22 cellular contexts compared by ENCODE assay signal in the genomic region with DNA sequence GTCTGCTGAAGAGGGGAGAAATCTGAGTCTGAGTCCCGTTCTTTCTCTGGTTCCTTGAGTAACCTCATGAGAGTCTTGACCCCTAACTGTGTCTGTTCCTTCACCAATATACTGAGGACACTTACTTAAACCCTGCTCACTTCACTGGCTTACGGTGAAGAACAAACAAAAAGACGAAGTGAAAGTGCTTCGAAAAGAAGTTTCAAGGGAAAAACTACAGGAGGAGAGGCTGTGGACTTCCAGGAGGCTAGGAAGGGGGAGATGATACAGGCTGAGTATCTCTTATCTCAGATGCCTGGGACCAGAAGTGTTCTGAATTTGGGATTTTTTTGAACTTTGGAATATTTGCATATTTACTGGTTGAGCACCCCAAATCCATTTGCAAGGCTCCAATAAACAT. TPM values are rescaled to one million over a fixed set of nuclear protein-coding genes. Genes with fewer than 3 reads are reported as not detected.
A peak's percentile ranks its signal among the peaks of the same experiment; 100 is the strongest.
DNase-seq lines count a peak whose midpoint lies in the region; ATAC-seq, FAIRE-seq and TF ChIP-seq lines count a peak whose summit lies in the region.
"Had no signal": no experiment of that assay in that cellular context is flagged by ENCODE, and none has a peak within 500 bp of the region (broad histone marks: within the 10 kb centered on the region; RNA-seq: fewer than 3 reads in every experiment).

No MANE protein-coding gene starts in this region.

- H3K27ac ChIP-seq in BLaER1 treated with 17β-estradiol and CSF1 and Interleukin-3, amounts not matched to agents 10 nM and 100 nM, result peak overlapping the region in 8 of 11 experiments; percentile 12 to 38 (median 29); a peak in 7 of 22 replicates
- peak overlapping the region; percentile 22 for H3K27ac ChIP-seq in DOHH2 (ENCODE audit: low read depth, low read length)
- H3K27ac ChIP-seq in HepG2 (ENCODE audit: extremely low read length, insufficient read depth, low read length), result no peak overlapping the region
- H3K27ac ChIP-seq: thoracic aorta had no signal

- peak overlapping the region; percentile 90 for H3K27ac Mint-ChIP-seq in activated B cell treated with CpG ODN at 0.5 μM for 24 hours
- H3K27ac Mint-ChIP-seq in effector memory CD8-positive, alpha-beta T cell, result peak overlapping the region; percentile 33 to 90
- no peak overlapping the region for H3K27ac Mint-ChIP-seq in progenitor cell of endocrine pancreas
- H3K27ac Mint-ChIP-seq: mesothelial cell of epicardium had no signal

- in situ Hi-C loops in HepG2 (cut with HindIII; ENCODE audit: extremely low pct_ligation_motif_present, low pct_unique_long_range_greater_than_20kb), result loop anchor here (5.0 kb wide), 1 partner anchor 34 kb away; a partner anchor contains a TSS

- peaks cover 29 to 99% (median 59%) of the 10 kb centered on the region in 10 experiments for H3K4me1 ChIP-seq in BLaER1 treated with 17β-estradiol and CSF1 and Interleukin-3, amounts not matched to agents 10 nM and 100 nM
- H3K4me1 ChIP-seq in DOHH2 (ENCODE audit: control insufficient read depth, low read length), result peaks cover 59% of the 10 kb centered on the region
- peaks cover 15% of the 10 kb centered on the region for H3K4me1 ChIP-seq in HepG2 (ENCODE audit: insufficient read depth, low read length)

- H3K4me2 ChIP-seq in BLaER1 treated with 17β-estradiol and CSF1 and Interleukin-3, amounts not matched to agents 10 nM and 100 nM, result peak overlapping the region in 10 of 11 experiments; percentile 16 to 70 (median 48); a peak in 18 of 22 replicates
- H3K4me2 ChIP-seq in DOHH2 (ENCODE audit: low read length), result peak overlapping the region; percentile 43
- H3K4me2 ChIP-seq in HepG2 (ENCODE audit: low read depth, low read length), result no peak overlapping the region

- H3K27me3 ChIP-seq in BLaER1 treated with 17β-estradiol and CSF1 and Interleukin-3, amounts not matched to agents 10 nM and 100 nM, result no peaks in the 10 kb centered on the region
- no peaks in the 10 kb centered on the region for H3K27me3 ChIP-seq in DOHH2 (ENCODE audit: control insufficient read depth, low read length)
- no peaks in the 10 kb centered on the region for H3K27me3 ChIP-seq in HepG2 (ENCODE audit: control insufficient read depth in 1 of 2, insufficient read depth in 2 of 2, low read length in 2 of 2)

- no peak for TF ChIP-seq RAD21 in HepG2 (CRISPR knock-in tag; IDR thresholded peaks at IDR 0.05)

- H3F3A ChIP-seq in DOHH2 (ENCODE audit: control insufficient read depth, insufficient read depth), result peaks cover 11% of the 10 kb centered on the region

- peaks cover 79% of the 10 kb centered on the region for H3K36me3 Mint-ChIP-seq in activated B cell treated with CpG ODN at 0.5 μM for 24 hours (ENCODE audit: low read depth)
- H3K36me3 Mint-ChIP-seq in effector memory CD8-positive, alpha-beta T cell (ENCODE audit: insufficient read depth), result peaks cover 39% of the 10 kb centered on the region
- H3K36me3 Mint-ChIP-seq in progenitor cell of endocrine pancreas (ENCODE audit: insufficient read depth), result peaks cover 36% of the 10 kb centered on the region

- no TSS peak for BruUV-seq in HepG2 (replicated peaks; lab: Mats Ljungman, UMichigan)

- H3K36me3 ChIP-seq in BLaER1 treated with 17β-estradiol and CSF1 and Interleukin-3, amounts not matched to agents 10 nM and 100 nM, result peaks cover 71 to 91% (median 86%) of the 10 kb centered on the region in 11 experiments
- H3K36me3 ChIP-seq in DOHH2 (ENCODE audit: control insufficient read depth, low read length), result peaks cover 76% of the 10 kb centered on the region
- peaks cover 24 to 69% of the 10 kb centered on the region in 2 experiments for H3K36me3 ChIP-seq in HepG2 (replicated peaks in 1 of 2; ENCODE audit: control insufficient read depth in 1 of 2, insufficient read depth in 2 of 2, low read length in 2 of 2)

- 98% methylated on average over 4 of the region's 4 CpGs for WGBS in HepG2 (ENCODE audit: low lambda C conversion rate)

- no peaks in the 10 kb centered on the region for H3K9me3 Mint-ChIP-seq in activated B cell treated with CpG ODN at 0.5 μM for 24 hours
- no peaks in the 10 kb centered on the region for H3K9me3 Mint-ChIP-seq in effector memory CD8-positive, alpha-beta T cell
- H3K9me3 Mint-ChIP-seq in progenitor cell of endocrine pancreas (ENCODE audit: low read depth), result no peaks in the 10 kb centered on the region
- H3K9me3 Mint-ChIP-seq: mesothelial cell of epicardium had no signal

- no peak for DNase-seq in activated B cell treated with CpG ODN at 0.5 μM for 24 hours
- no peak for DNase-seq in effector memory CD8-positive, alpha-beta T cell
- no peak for DNase-seq in progenitor cell of endocrine pancreas (ENCODE audit: low spot score, unreplicated experiment)
- DNase-seq in HepG2 (ENCODE audit: low spot score), result no peak
- DNase-seq in COR-L47 (lab: John Stamatoyannopoulos, UW), result no peak
- DNase-seq: activated CD8-positive, alpha-beta memory T cell treated with anti-CD3 and anti-CD28 coated beads for 24 hours; activated effector memory CD4-positive, alpha-beta T cell treated with anti-CD3 and anti-CD28 coated beads, Interleukin-2, amount 50 U/mL, for 16 hours; H7; left colon; NCI-H1105 treated with DMSO at 0.1 percent for 48 hours; NCI-H524; SHP77; stimulated activated CD8-positive, alpha-beta memory T cell treated with anti-CD3 and anti-CD28 coated beads, Interleukin-4, amount 100 ng/mL, for 48 hours had no signal

- H3K4me3 Mint-ChIP-seq in activated B cell treated with CpG ODN at 0.5 μM for 24 hours (peak overlapping the region; percentile 17), progenitor cell of endocrine pancreas (ENCODE audit: low read depth) (no peak overlapping the region)
- H3K4me3 Mint-ChIP-seq in effector memory CD8-positive, alpha-beta T cell, result no peak overlapping the region
- H3K4me3 Mint-ChIP-seq: mesothelial cell of epicardium had no signal

- H3K4me1 Mint-ChIP-seq in activated B cell treated with CpG ODN at 0.5 μM for 24 hours (peaks cover 67% of the 10 kb centered on the region), progenitor cell of endocrine pancreas (ENCODE audit: low read depth) (peaks cover 5% of the 10 kb centered on the region)
- H3K4me1 Mint-ChIP-seq in effector memory CD8-positive, alpha-beta T cell (ENCODE audit: low read depth in 2 of 2), result peaks cover 18 to 33% of the 10 kb centered on the region in 2 donors

- CTCF ChIA-PET in activated B cell treated with CpG ODN at 0.5 μM for 24 hours (lab: Charles Lee) (interaction anchor here (1.0 to 5.3 kb wide), 2 partner anchors 11 to 33 kb away, joined by 3 to 113 read pairs; a partner anchor contains a TSS), HepG2 (lab: Yijun Ruan, JAX; ENCODE audit: low intra/inter-chr PET ratio, low total read pairs) (no interaction called here)

- H2AFZ ChIP-seq in HepG2 (ENCODE audit: low read length), result no peak overlapping the region

- peaks cover 0 to 44% (median 5%) of the 10 kb centered on the region in 11 experiments; a peak in 5 of 22 replicates for H4K20me1 ChIP-seq in BLaER1 treated with 17β-estradiol and CSF1 and Interleukin-3, amounts not matched to agents 10 nM and 100 nM
- H4K20me1 ChIP-seq in DOHH2 (ENCODE audit: control insufficient read depth, insufficient read depth, low read depth, low read length), result no peaks in the 10 kb centered on the region
- H4K20me1 ChIP-seq in HepG2 (ENCODE audit: insufficient read depth, low read length), result no peaks in the 10 kb centered on the region

- no peaks in the 10 kb centered on the region for H3K9me3 ChIP-seq in BLaER1 treated with 17β-estradiol and CSF1 and Interleukin-3, amounts not matched to agents 10 nM and 100 nM (replicated peaks in 1 of 11)
- H3K9me3 ChIP-seq in DOHH2 (ENCODE audit: control insufficient read depth, insufficient read depth, low read length), result no peaks in the 10 kb centered on the region
- no peaks in the 10 kb centered on the region for H3K9me3 ChIP-seq in HepG2 (ENCODE audit: low read length)
- H3K9me3 ChIP-seq: thoracic aorta had no signal

- H3K9me2 ChIP-seq in DOHH2 (replicated peaks; ENCODE audit: control insufficient read depth, low read length), result no peaks in the 10 kb centered on the region

- no peak overlapping the region for H3K4me3 ChIP-seq in BLaER1 treated with 17β-estradiol and CSF1 and Interleukin-3, amounts not matched to agents 10 nM and 100 nM
- H3K4me3 ChIP-seq in DOHH2 (ENCODE audit: low read length) (peak overlapping the region; percentile 8; the same call in 1 of the 2 replicates), HepG2 (replicated peaks in 1 of 3; ENCODE audit: insufficient read depth in 1 of 3, low read depth in 2 of 3, low read length in 3 of 3) (no peak overlapping the region)
- H3K4me3 ChIP-seq: thoracic aorta had no signal

- FAIRE-seq in HepG2 (lab: Jason Lieb, UNC), result no peak
- FAIRE-seq: astrocyte, HTR-8/SVneo had no signal

- H3K79me2 ChIP-seq in DOHH2 (ENCODE audit: control insufficient read depth, low read length) (peaks cover 28% of the 10 kb centered on the region), HepG2 (ENCODE audit: insufficient read depth, low read length) (peaks cover 10% of the 10 kb centered on the region)

- H3K27me3 Mint-ChIP-seq in activated B cell treated with CpG ODN at 0.5 μM for 24 hours, result no peaks in the 10 kb centered on the region
- no peaks in the 10 kb centered on the region for H3K27me3 Mint-ChIP-seq in effector memory CD8-positive, alpha-beta T cell
- H3K27me3 Mint-ChIP-seq in progenitor cell of endocrine pancreas, result no peaks in the 10 kb centered on the region

- POLR2A ChIA-PET in activated B cell treated with CpG ODN at 0.5 μM for 24 hours (lab: Charles Lee), result interaction anchor here (0.7 to 24.7 kb wide), 3 partner anchors 11 to 31 kb away, joined by 3 to 661 read pairs (median 355); a partner anchor contains a TSS
- POLR2A ChIA-PET in HepG2 (lab: Yijun Ruan, JAX), result no interaction called here

- TF ChIP-seq POLR2A in HepG2 (IDR thresholded peaks at IDR 0.05; ENCODE audit: insufficient read depth in 1 of 2, low read depth in 2 of 2, low read length in 2 of 2), result no peak

- intact Hi-C loops in activated B cell treated with CpG ODN at 0.5 μM for 24 hours (cut with micrococcal nuclease) (loop anchor here (10.0 kb wide), 1 partner anchor 194 kb away; no protein-coding TSS in a partner anchor), HepG2 (cut with micrococcal nuclease; ENCODE audit: unreplicated experiment) (no loop called here)

- no peak for ATAC-seq in activated B cell treated with CpG ODN at 0.5 μM for 24 hours (ENCODE audit: low read depth)
- no peak for ATAC-seq in effector memory CD8-positive, alpha-beta T cell (replicated peaks)
- ATAC-seq in HepG2, result no peak
- ATAC-seq: left colon had no signal

- TF ChIP-seq CTCF in DOHH2 (IDR thresholded peaks at IDR 0.05; ENCODE audit: low read depth, low read length, poor library complexity, severe bottlenecking) (no peak), activated B cell treated with CpG ODN at 0.5 μM for 24 hours (IDR thresholded peaks at IDR 0.05) (no peak), progenitor cell of endocrine pancreas (IDR thresholded peaks at IDR 0.05; ENCODE audit: unreplicated experiment) (no peak), HepG2 (CRISPR knock-in tag; IDR thresholded peaks at IDR 0.05) (no peak)

- peak overlapping the region in 8 of 11 experiments; percentile 10 to 58 (median 34); a peak in 8 of 22 replicates for H3K9ac ChIP-seq in BLaER1 treated with 17β-estradiol and CSF1 and Interleukin-3, amounts not matched to agents 10 nM and 100 nM
- H3K9ac ChIP-seq in HepG2 (ENCODE audit: insufficient read depth, low read depth, low read length), result no peak overlapping the region

- TF ChIP-seq EP300 in HepG2 (IDR thresholded peaks at IDR 0.05; ENCODE audit: low read depth in 2 of 2, low read length in 2 of 2) (no peak), HepG2 (CRISPR knock-in tag; IDR thresholded peaks at IDR 0.05; ENCODE audit: borderline replicate concordance) (no peak)

RNA-seq across cellular contexts. Expression of a gene that starts 6.1 kb away (rescaled TPM):
- total RNA-seq in activated B cell treated with CpG ODN at 0.5 μM for 24 hours, result 91.2 and 105 TPM in 2 replicates
- 74.9 and 78.9 TPM in 2 replicates for total RNA-seq in progenitor cell of endocrine pancreas
- 9.6 and 18.7 TPM in 2 replicates for total RNA-seq in HepG2 (2016; rRNA removed; fragmentation: Illumina TruSeq; extraction: Trizol)
- total RNA-seq in HepG2 (2016; cell fraction: cytosol; rRNA removed; fragmentation: Illumina TruSeq; extraction: Trizol; ENCODE audit: low read depth), result 4.7 and 6.3 TPM in 2 replicates
- 10.9 and 18.3 TPM in 2 replicates for total RNA-seq in HepG2 (2016; cell fraction: insoluble cytoplasmic fraction; rRNA removed; fragmentation: Illumina TruSeq; extraction: Trizol)
- 5.4 and 5.5 TPM in 2 replicates for total RNA-seq in HepG2 (2016; cell fraction: membrane; rRNA removed; fragmentation: Illumina TruSeq; extraction: Trizol)
- 20.5 and 25.3 TPM in 2 replicates for total RNA-seq in HepG2 (2016; cell fraction: nucleus; rRNA removed; fragmentation: Illumina TruSeq; extraction: Trizol)
- polyA plus RNA-seq in HepG2 (2011; rRNA removed), result 16.1 and 16.7 TPM in 2 replicates
- polyA plus RNA-seq in HepG2 (2011; cell fraction: cytosol; rRNA removed), result 4.3 and 6.9 TPM in 2 replicates
- polyA plus RNA-seq in HepG2 (2011; cell fraction: nucleus; rRNA removed), result 36.9 and 41.9 TPM in 2 replicates
- polyA plus RNA-seq in HepG2 (2012), result 12.3 and 15.7 TPM in 2 replicates
- 2.4 and 2.9 TPM in 2 replicates for polyA plus RNA-seq in HepG2 (2016; cell fraction: cytosol; fragmentation: Illumina TruSeq; extraction: Trizol; ENCODE audit: low read depth)
- polyA plus RNA-seq in HepG2 (2016; cell fraction: insoluble cytoplasmic fraction; fragmentation: Illumina TruSeq; extraction: Trizol; ENCODE audit: low read depth), result 16.1 and 23.3 TPM in 2 replicates
- 3.6 and 4.5 TPM in 2 replicates for polyA plus RNA-seq in HepG2 (2016; cell fraction: membrane; fragmentation: Illumina TruSeq; extraction: Trizol; ENCODE audit: low read depth)
- 70.5 and 75.9 TPM in 2 replicates for polyA plus RNA-seq in HepG2 (2016; cell fraction: nucleus; fragmentation: Illumina TruSeq; extraction: Trizol; ENCODE audit: insufficient read depth, low read depth)
- 12.4 and 18.2 TPM in 2 replicates for polyA minus RNA-seq in HepG2 (2011; rRNA and poly(A)+ RNA removed; ENCODE audit: low replicate concordance)
- 2.9 and 3.6 TPM in 2 replicates for polyA minus RNA-seq in HepG2 (2011; cell fraction: cytosol; rRNA and poly(A)+ RNA removed)
- polyA minus RNA-seq in HepG2 (2011; cell fraction: nucleus; rRNA and poly(A)+ RNA removed), result 16.5 and 18.7 TPM in 2 replicates

RNA-seq across cellular contexts. Expression of a gene that starts 32.1 kb away (rescaled TPM):
- total RNA-seq in activated B cell treated with CpG ODN at 0.5 μM for 24 hours, result 137 and 154 TPM in 2 replicates
- total RNA-seq in progenitor cell of endocrine pancreas, result 0.31 and 0.34 TPM in 2 replicates
- 0.13 TPM in 1 of 2 replicates, not detected in the other for total RNA-seq in HepG2 (2016; rRNA removed; fragmentation: Illumina TruSeq; extraction: Trizol)
- not detected in 2 replicates for total RNA-seq in HepG2 (2016; cell fraction: cytosol; rRNA removed; fragmentation: Illumina TruSeq; extraction: Trizol; ENCODE audit: low read depth)
- 0.15 TPM in 1 of 2 replicates, not detected in the other for total RNA-seq in HepG2 (2016; cell fraction: insoluble cytoplasmic fraction; rRNA removed; fragmentation: Illumina TruSeq; extraction: Trizol)
- not detected in 2 replicates for total RNA-seq in HepG2 (2016; cell fraction: membrane; rRNA removed; fragmentation: Illumina TruSeq; extraction: Trizol)
- 0.50 TPM in 1 of 2 replicates, not detected in the other for total RNA-seq in HepG2 (2016; cell fraction: nucleus; rRNA removed; fragmentation: Illumina TruSeq; extraction: Trizol)
- polyA plus RNA-seq in HepG2 (2011; rRNA removed), result 0.25 and 0.60 TPM in 2 replicates
- polyA plus RNA-seq in HepG2 (2011; cell fraction: cytosol; rRNA removed), result 0.18 and 0.19 TPM in 2 replicates
- 0.92 and 1.2 TPM in 2 replicates for polyA plus RNA-seq in HepG2 (2011; cell fraction: nucleus; rRNA removed)
- polyA plus RNA-seq in HepG2 (2012), result 0.19 TPM in 1 of 2 replicates, not detected in the other
- 0.06 TPM in 1 of 2 replicates, not detected in the other for polyA plus RNA-seq in HepG2 (2016; cell fraction: cytosol; fragmentation: Illumina TruSeq; extraction: Trizol; ENCODE audit: low read depth)
- not detected in 2 replicates for polyA plus RNA-seq in HepG2 (2016; cell fraction: insoluble cytoplasmic fraction; fragmentation: Illumina TruSeq; extraction: Trizol; ENCODE audit: low read depth)
- not detected in 2 replicates for polyA plus RNA-seq in HepG2 (2016; cell fraction: membrane; fragmentation: Illumina TruSeq; extraction: Trizol; ENCODE audit: low read depth)
- polyA plus RNA-seq in HepG2 (2016; cell fraction: nucleus; fragmentation: Illumina TruSeq; extraction: Trizol; ENCODE audit: insufficient read depth, low read depth), result 0.37 and 0.55 TPM in 2 replicates
- 0.16 and 81.5 TPM in 2 replicates for polyA minus RNA-seq in HepG2 (2011; rRNA and poly(A)+ RNA removed; ENCODE audit: low replicate concordance)
- polyA minus RNA-seq in HepG2 (2011; cell fraction: cytosol; rRNA and poly(A)+ RNA removed), result 0.89 and 0.97 TPM in 2 replicates
- polyA minus RNA-seq in HepG2 (2011; cell fraction: nucleus; rRNA and poly(A)+ RNA removed), result 0.64 TPM in 1 of 2 replicates, not detected in the other

RNA-seq across cellular contexts. Expression of a gene that starts 32.8 kb away (rescaled TPM):
- total RNA-seq in activated B cell treated with CpG ODN at 0.5 μM for 24 hours, result not detected in 2 replicates
- not detected in 2 replicates for total RNA-seq in progenitor cell of endocrine pancreas
- not detected in 2 replicates for total RNA-seq in HepG2 (2016; rRNA removed; fragmentation: Illumina TruSeq; extraction: Trizol)
- not detected in 2 replicates for total RNA-seq in HepG2 (2016; cell fraction: cytosol; rRNA removed; fragmentation: Illumina TruSeq; extraction: Trizol; ENCODE audit: low read depth)
- total RNA-seq in HepG2 (2016; cell fraction: insoluble cytoplasmic fraction; rRNA removed; fragmentation: Illumina TruSeq; extraction: Trizol), result not detected in 2 replicates
- not detected in 2 replicates for total RNA-seq in HepG2 (2016; cell fraction: membrane; rRNA removed; fragmentation: Illumina TruSeq; extraction: Trizol)
- total RNA-seq in HepG2 (2016; cell fraction: nucleus; rRNA removed; fragmentation: Illumina TruSeq; extraction: Trizol), result not detected in 2 replicates
- not detected in 2 replicates for polyA plus RNA-seq in HepG2 (2011; rRNA removed)
- not detected in 2 replicates for polyA plus RNA-seq in HepG2 (2011; cell fraction: cytosol; rRNA removed)
- not detected in 2 replicates for polyA plus RNA-seq in HepG2 (2011; cell fraction: nucleus; rRNA removed)
- polyA plus RNA-seq in HepG2 (2012), result not detected in 2 replicates
- not detected in 2 replicates for polyA plus RNA-seq in HepG2 (2016; cell fraction: cytosol; fragmentation: Illumina TruSeq; extraction: Trizol; ENCODE audit: low read depth)
- polyA plus RNA-seq in HepG2 (2016; cell fraction: insoluble cytoplasmic fraction; fragmentation: Illumina TruSeq; extraction: Trizol; ENCODE audit: low read depth), result not detected in 2 replicates
- not detected in 2 replicates for polyA plus RNA-seq in HepG2 (2016; cell fraction: membrane; fragmentation: Illumina TruSeq; extraction: Trizol; ENCODE audit: low read depth)
- polyA plus RNA-seq in HepG2 (2016; cell fraction: nucleus; fragmentation: Illumina TruSeq; extraction: Trizol; ENCODE audit: insufficient read depth, low read depth), result not detected in 2 replicates
- polyA minus RNA-seq in HepG2 (2011; rRNA and poly(A)+ RNA removed; ENCODE audit: low replicate concordance), result not detected in 2 replicates
- not detected in 2 replicates for polyA minus RNA-seq in HepG2 (2011; cell fraction: cytosol; rRNA and poly(A)+ RNA removed)
- not detected in 2 replicates for polyA minus RNA-seq in HepG2 (2011; cell fraction: nucleus; rRNA and poly(A)+ RNA removed)
- total RNA-seq: astrocyte, cerebellum, fibroblast of lung, G401, H7, left colon, mesothelial cell of epicardium, thoracic aorta had no signal
- polyA plus RNA-seq: fibroblast of lung had no signal

RNA-seq across cellular contexts. Expression of a gene that starts 53.6 kb away (rescaled TPM):
- 0.44 TPM in 1 of 2 replicates, not detected in the other for total RNA-seq in activated B cell treated with CpG ODN at 0.5 μM for 24 hours
- not detected in 2 replicates for total RNA-seq in progenitor cell of endocrine pancreas
- not detected in 2 replicates for total RNA-seq in HepG2 (2016; rRNA removed; fragmentation: Illumina TruSeq; extraction: Trizol)
- total RNA-seq in HepG2 (2016; cell fraction: cytosol; rRNA removed; fragmentation: Illumina TruSeq; extraction: Trizol; ENCODE audit: low read depth), result not detected in 2 replicates
- not detected in 2 replicates for total RNA-seq in HepG2 (2016; cell fraction: insoluble cytoplasmic fraction; rRNA removed; fragmentation: Illumina TruSeq; extraction: Trizol)
- total RNA-seq in HepG2 (2016; cell fraction: membrane; rRNA removed; fragmentation: Illumina TruSeq; extraction: Trizol), result not detected in 2 replicates
- total RNA-seq in HepG2 (2016; cell fraction: nucleus; rRNA removed; fragmentation: Illumina TruSeq; extraction: Trizol), result not detected in 2 replicates
- not detected in 2 replicates for polyA plus RNA-seq in HepG2 (2011; rRNA removed)
- polyA plus RNA-seq in HepG2 (2011; cell fraction: cytosol; rRNA removed), result not detected in 2 replicates
- polyA plus RNA-seq in HepG2 (2011; cell fraction: nucleus; rRNA removed), result not detected in 2 replicates
- not detected in 2 replicates for polyA plus RNA-seq in HepG2 (2012)
- polyA plus RNA-seq in HepG2 (2016; cell fraction: cytosol; fragmentation: Illumina TruSeq; extraction: Trizol; ENCODE audit: low read depth), result not detected in 2 replicates
- not detected in 2 replicates for polyA plus RNA-seq in HepG2 (2016; cell fraction: insoluble cytoplasmic fraction; fragmentation: Illumina TruSeq; extraction: Trizol; ENCODE audit: low read depth)
- not detected in 2 replicates for polyA plus RNA-seq in HepG2 (2016; cell fraction: membrane; fragmentation: Illumina TruSeq; extraction: Trizol; ENCODE audit: low read depth)
- not detected in 2 replicates for polyA plus RNA-seq in HepG2 (2016; cell fraction: nucleus; fragmentation: Illumina TruSeq; extraction: Trizol; ENCODE audit: insufficient read depth, low read depth)
- 0.08 and 1.3 TPM in 2 replicates for polyA minus RNA-seq in HepG2 (2011; rRNA and poly(A)+ RNA removed; ENCODE audit: low replicate concordance)
- not detected in 2 replicates for polyA minus RNA-seq in HepG2 (2011; cell fraction: cytosol; rRNA and poly(A)+ RNA removed)
- polyA minus RNA-seq in HepG2 (2011; cell fraction: nucleus; rRNA and poly(A)+ RNA removed), result not detected in 2 replicates
- total RNA-seq: astrocyte, G401 had no signal

Comparison
In these comparisons a context has a peak if more than half of its experiments do, and no peak if none do; other contexts are left out.
1. RNA of a gene that starts 32.1 kb away (total RNA-seq): 137 to 154 TPM in activated B cell treated with CpG ODN at 0.5 μM for 24 hours; 0.31 to 0.34 TPM in progenitor cell of endocrine pancreas and 0.13 to 0.50 TPM in HepG2; every median in the first group is over 10 times any median in the second.